ENCODE assay signal across 43 cellular contexts in genomic region chr4:70360460-70360859, GRCh38. TPM values are rescaled to one million over a fixed set of nuclear protein-coding genes. Genes with fewer than 3 reads are reported as not detected.
"Had no signal": no experiment of that assay in that cellular context is flagged by ENCODE, and none has a peak within 500 bp of the region (broad histone marks: within the 10 kb centered on the region; RNA-seq: fewer than 3 reads in every experiment).

Gene SMR3A (plus strand): TSS chr4:70360760. CDS start chr4:70362116, 1,356 bp downstream.

- H3K4me3 ChIP-seq: adrenal gland, ascending aorta, body of pancreas, breast epithelium, cardiac muscle cell had no signal

- H3K27me3 ChIP-seq: adrenal gland, ascending aorta, body of pancreas, brain microvascular endothelial cell, breast epithelium, cardiac muscle cell had no signal

- H3K4me1 Mint-ChIP-seq: activated naive CD4-positive, alpha-beta T cell treated with anti-CD3 and anti-CD28 coated beads, Interleukin-2, amount 10 ng/mL, durations not matched to agents 7 days and 5 days; activated naive CD4-positive, alpha-beta T cell treated with anti-CD3 and anti-CD28 coated beads, Interleukin-2, amount 50 U/mL, for 24 hours; activated naive CD8-positive, alpha-beta T cell treated with anti-CD3 and anti-CD28 coated beads for 36 hours; activated naive CD8-positive, alpha-beta T cell treated with anti-CD3 and anti-CD28 coated beads, Interleukin-2, amount 10 ng/mL, durations not matched to agents 7 days and 5 days; activated naive CD8-positive, alpha-beta T cell treated with anti-CD3 and anti-CD28 coated beads, Interleukin-2, amount 50 U/mL, for 24 hours; activated T-helper 17 cell treated with anti-CD3 and anti-CD28 coated beads, Interleukin-2, amount 50 U/mL, for 72 hours; central memory CD8-positive, alpha-beta T cell had no signal

- H3K4me3 Mint-ChIP-seq: activated naive CD4-positive, alpha-beta T cell treated with anti-CD3 and anti-CD28 coated beads for 36 hours; activated naive CD4-positive, alpha-beta T cell treated with anti-CD3 and anti-CD28 coated beads, Interleukin-2, amount 10 ng/mL, durations not matched to agents 7 days and 5 days; activated naive CD4-positive, alpha-beta T cell treated with anti-CD3 and anti-CD28 coated beads, Interleukin-2, amount 50 U/mL, for 24 hours; activated naive CD8-positive, alpha-beta T cell; activated naive CD8-positive, alpha-beta T cell treated with anti-CD3 and anti-CD28 coated beads for 36 hours; activated naive CD8-positive, alpha-beta T cell treated with anti-CD3 and anti-CD28 coated beads, Interleukin-2, amount 10 ng/mL, durations not matched to agents 7 days and 5 days; activated naive CD8-positive, alpha-beta T cell treated with anti-CD3 and anti-CD28 coated beads, Interleukin-2, amount 50 U/mL, for 24 hours; activated T-cell treated with anti-CD3 and anti-CD28 coated beads, Interleukin-2, amount 50 U/mL, for 24 hours; activated T-cell treated with anti-CD3 and anti-CD28 coated beads, Interleukin-2, amount 50 U/mL, for 4 hours; activated T-cell treated with anti-CD3 and anti-CD28 coated beads, Interleukin-2, amount 50 U/mL, for 72 hours; activated T-helper 1 cell treated with anti-CD3 and anti-CD28 coated beads, Interleukin-12 subunit alpha, Interleukin-12 subunit beta, Interleukin-2, Interleukin-4 antibody, amounts not matched to agents 30 ng/mL and 10 ng/mL and 1 ng/mL, durations not matched to agents 14 hours and 24 hours and 36 hours; activated T-helper 17 cell treated with anti-CD3 and anti-CD28 coated beads, Interleukin-2, amount 50 U/mL, for 72 hours; brain; central memory CD8-positive, alpha-beta T cell had no signal

- H3K27ac Mint-ChIP-seq: activated naive CD4-positive, alpha-beta T cell treated with anti-CD3 and anti-CD28 coated beads for 36 hours; activated naive CD4-positive, alpha-beta T cell treated with anti-CD3 and anti-CD28 coated beads, Interleukin-2, amount 10 ng/mL, durations not matched to agents 7 days and 5 days; activated naive CD4-positive, alpha-beta T cell treated with anti-CD3 and anti-CD28 coated beads, Interleukin-2, amount 50 U/mL, for 24 hours; activated naive CD4-positive, alpha-beta T cell treated with anti-CD3 and anti-CD28 coated beads, Interleukin-2, amount 50 U/mL, for 72 hours; activated naive CD8-positive, alpha-beta T cell; activated naive CD8-positive, alpha-beta T cell treated with anti-CD3 and anti-CD28 coated beads for 36 hours; activated naive CD8-positive, alpha-beta T cell treated with anti-CD3 and anti-CD28 coated beads, Interleukin-2, amount 10 ng/mL, durations not matched to agents 7 days and 5 days; activated naive CD8-positive, alpha-beta T cell treated with anti-CD3 and anti-CD28 coated beads, Interleukin-2, amount 50 U/mL, for 24 hours; activated T-cell treated with anti-CD3 and anti-CD28 coated beads, Interleukin-2, amount 50 U/mL, for 24 hours; activated T-cell treated with anti-CD3 and anti-CD28 coated beads, Interleukin-2, amount 50 U/mL, for 72 hours; activated T-helper 1 cell treated with anti-CD3 and anti-CD28 coated beads, Interleukin-12 subunit alpha, Interleukin-12 subunit beta, Interleukin-2, Interleukin-4 antibody, amounts not matched to agents 30 ng/mL and 10 ng/mL and 1 ng/mL, durations not matched to agents 14 hours and 24 hours and 36 hours; activated T-helper 17 cell treated with anti-CD3 and anti-CD28 coated beads, Interleukin-2, amount 50 U/mL, for 72 hours; activated T-helper 2 cell treated with anti-CD3 and anti-CD28 coated beads, Interferon-gamma antibody, Interleukin-2, Interleukin-4, amounts not matched to agents 10 μg/mL and 5 μg/mL and 100 μg/mL, durations not matched to agents 14 hours and 24 hours and 36 hours; brain had no signal

- H3K4me1 ChIP-seq: adrenal gland, ascending aorta, body of pancreas, breast epithelium had no signal

- H3K36me3 ChIP-seq: adrenal gland, ascending aorta, brain microvascular endothelial cell, breast epithelium, cardiac muscle cell had no signal

- H3K27me3 Mint-ChIP-seq: activated naive CD4-positive, alpha-beta T cell treated with anti-CD3 and anti-CD28 coated beads, Interleukin-2, amount 10 ng/mL, durations not matched to agents 7 days and 5 days; activated naive CD4-positive, alpha-beta T cell treated with anti-CD3 and anti-CD28 coated beads, Interleukin-2, amount 50 U/mL, for 24 hours; activated naive CD8-positive, alpha-beta T cell; activated naive CD8-positive, alpha-beta T cell treated with anti-CD3 and anti-CD28 coated beads for 36 hours; activated naive CD8-positive, alpha-beta T cell treated with anti-CD3 and anti-CD28 coated beads, Interleukin-2, amount 10 ng/mL, durations not matched to agents 7 days and 5 days; activated naive CD8-positive, alpha-beta T cell treated with anti-CD3 and anti-CD28 coated beads, Interleukin-2, amount 50 U/mL, for 24 hours; activated T-cell treated with anti-CD3 and anti-CD28 coated beads, Interleukin-2, amount 50 U/mL, for 24 hours; activated T-helper 17 cell treated with anti-CD3 and anti-CD28 coated beads, Interleukin-2, amount 50 U/mL, for 72 hours; central memory CD8-positive, alpha-beta T cell had no signal

- DNase-seq: activated effector memory CD4-positive, alpha-beta T cell treated with anti-CD3 and anti-CD28 coated beads, Interleukin-2, amount 50 U/mL, for 16 hours; activated effector memory CD4-positive, alpha-beta T cell treated with Interleukin-2 at 50 U/mL for 16 hours; activated gamma-delta T cell; activated gamma-delta T cell treated with Interleukin-2 at 50 U/mL for 16 hours; activated naive CD4-positive, alpha-beta T cell; activated naive CD4-positive, alpha-beta T cell treated with anti-CD3 and anti-CD28 coated beads for 36 hours; activated naive CD4-positive, alpha-beta T cell treated with anti-CD3 and anti-CD28 coated beads, Interleukin-2, amount 10 ng/mL, durations not matched to agents 7 days and 5 days; activated naive CD4-positive, alpha-beta T cell treated with anti-CD3 and anti-CD28 coated beads, Interleukin-2, amount 50 U/mL, for 16 hours; activated naive CD4-positive, alpha-beta T cell treated with Interleukin-2 at 50 U/mL for 16 hours; activated naive CD8-positive, alpha-beta T cell treated with anti-CD3 and anti-CD28 coated beads for 36 hours; activated naive CD8-positive, alpha-beta T cell treated with anti-CD3 and anti-CD28 coated beads, Interleukin-2, amount 10 ng/mL, durations not matched to agents 7 days and 5 days; activated naive CD8-positive, alpha-beta T cell treated with anti-CD3 and anti-CD28 coated beads, Interleukin-2, amount 50 U/mL, for 24 hours; activated T-cell treated with anti-CD3 and anti-CD28 coated beads for 4 hours; activated T-cell treated with anti-CD3 and anti-CD28 coated beads, Interleukin-2, amount 50 U/mL, for 1 hour; activated T-cell treated with anti-CD3 and anti-CD28 coated beads, Interleukin-2, amount 50 U/mL, for 24 hours; activated T-cell treated with anti-CD3 and anti-CD28 coated beads, Interleukin-2, amount 50 U/mL, for 4 hours; activated T-cell treated with anti-CD3 and anti-CD28 coated beads, Interleukin-2, amount 50 U/mL, for 48 hours; activated T-cell treated with anti-CD3 and anti-CD28 coated beads, Interleukin-2, amount 50 U/mL, for 72 hours; adrenal gland; amniotic stem cell; amygdala; anterior cingulate cortex; aorta; body of pancreas; brain microvascular endothelial cell; caudate nucleus; central memory CD4-positive, alpha-beta T cell; cerebellar nuclear complex had no signal

- H3K27ac ChIP-seq: adrenal gland, ascending aorta, body of pancreas, brain microvascular endothelial cell, breast epithelium, cardiac muscle cell had no signal

- ATAC-seq: activated naive CD4-positive, alpha-beta T cell treated with anti-CD3 and anti-CD28 coated beads, Interleukin-2, amount 50 U/mL, for 72 hours; activated naive CD8-positive, alpha-beta T cell treated with anti-CD3 and anti-CD28 coated beads, Interleukin-2, amount 50 U/mL, for 24 hours; activated T-cell treated with anti-CD3 and anti-CD28 coated beads, Interleukin-2, amount 50 U/mL, for 4 hours; activated T-cell treated with anti-CD3 and anti-CD28 coated beads, Interleukin-2, amount 50 U/mL, for 72 hours; activated T-helper 17 cell treated with anti-CD3 and anti-CD28 coated beads, Interleukin-2, amount 50 U/mL, for 72 hours; body of pancreas had no signal

- H3K9me3 ChIP-seq: ascending aorta, body of pancreas, breast epithelium had no signal

- H3K36me3 Mint-ChIP-seq: activated naive CD4-positive, alpha-beta T cell treated with anti-CD3 and anti-CD28 coated beads, Interleukin-2, amount 10 ng/mL, durations not matched to agents 7 days and 5 days; activated naive CD4-positive, alpha-beta T cell treated with anti-CD3 and anti-CD28 coated beads, Interleukin-2, amount 50 U/mL, for 24 hours; activated naive CD4-positive, alpha-beta T cell treated with anti-CD3 and anti-CD28 coated beads, Interleukin-2, amount 50 U/mL, for 72 hours; activated naive CD8-positive, alpha-beta T cell; activated naive CD8-positive, alpha-beta T cell treated with anti-CD3 and anti-CD28 coated beads for 36 hours; activated naive CD8-positive, alpha-beta T cell treated with anti-CD3 and anti-CD28 coated beads, Interleukin-2, amount 10 ng/mL, durations not matched to agents 7 days and 5 days; brain had no signal

- H3K9me3 Mint-ChIP-seq: activated naive CD4-positive, alpha-beta T cell treated with anti-CD3 and anti-CD28 coated beads for 36 hours; activated naive CD4-positive, alpha-beta T cell treated with anti-CD3 and anti-CD28 coated beads, Interleukin-2, amount 10 ng/mL, durations not matched to agents 7 days and 5 days; activated naive CD4-positive, alpha-beta T cell treated with anti-CD3 and anti-CD28 coated beads, Interleukin-2, amount 50 U/mL, for 24 hours; activated naive CD4-positive, alpha-beta T cell treated with anti-CD3 and anti-CD28 coated beads, Interleukin-2, amount 50 U/mL, for 72 hours; activated naive CD8-positive, alpha-beta T cell treated with anti-CD3 and anti-CD28 coated beads for 36 hours; activated naive CD8-positive, alpha-beta T cell treated with anti-CD3 and anti-CD28 coated beads, Interleukin-2, amount 10 ng/mL, durations not matched to agents 7 days and 5 days; activated T-cell treated with anti-CD3 and anti-CD28 coated beads, Interleukin-2, amount 50 U/mL, for 24 hours; activated T-cell treated with anti-CD3 and anti-CD28 coated beads, Interleukin-2, amount 50 U/mL, for 4 hours; activated T-cell treated with anti-CD3 and anti-CD28 coated beads, Interleukin-2, amount 50 U/mL, for 72 hours; activated T-helper 1 cell treated with anti-CD3 and anti-CD28 coated beads, Interleukin-12 subunit alpha, Interleukin-12 subunit beta, Interleukin-2, Interleukin-4 antibody, amounts not matched to agents 30 ng/mL and 10 ng/mL and 1 ng/mL, durations not matched to agents 14 hours and 24 hours and 36 hours; activated T-helper 17 cell treated with anti-CD3 and anti-CD28 coated beads, Interleukin-2, amount 50 U/mL, for 72 hours; activated T-helper 2 cell treated with anti-CD3 and anti-CD28 coated beads, Interferon-gamma antibody, Interleukin-2, Interleukin-4, amounts not matched to agents 10 μg/mL and 5 μg/mL and 100 μg/mL, durations not matched to agents 14 hours and 24 hours and 36 hours; brain had no signal

RNA-seq across cellular contexts. Expression of gene SMR3A, which starts in this region (rescaled TPM):
- total RNA-seq: activated naive CD4-positive, alpha-beta T cell treated with anti-CD3 and anti-CD28 coated beads for 36 hours; activated naive CD4-positive, alpha-beta T cell treated with anti-CD3 and anti-CD28 coated beads, Interleukin-2, amount 50 U/mL, for 72 hours; activated naive CD8-positive, alpha-beta T cell treated with anti-CD3 and anti-CD28 coated beads for 36 hours; activated naive CD8-positive, alpha-beta T cell treated with anti-CD3 and anti-CD28 coated beads, Interleukin-2, amount 10 ng/mL, durations not matched to agents 7 days and 5 days; activated T-cell treated with anti-CD3 and anti-CD28 coated beads, Interleukin-2, amount 50 U/mL, for 4 hours; activated T-cell treated with anti-CD3 and anti-CD28 coated beads, Interleukin-2, amount 50 U/mL, for 72 hours; activated T-helper 1 cell treated with anti-CD3 and anti-CD28 coated beads, Interleukin-12 subunit alpha, Interleukin-12 subunit beta, Interleukin-2, Interleukin-4 antibody, amounts not matched to agents 30 ng/mL and 10 ng/mL and 1 ng/mL, durations not matched to agents 14 hours and 24 hours and 36 hours; activated T-helper 17 cell treated with anti-CD3 and anti-CD28 coated beads, Interleukin-2, amount 50 U/mL, for 72 hours; activated T-helper 2 cell treated with anti-CD3 and anti-CD28 coated beads, Interferon-gamma antibody, Interleukin-2, Interleukin-4, amounts not matched to agents 10 μg/mL and 5 μg/mL and 100 μg/mL, durations not matched to agents 14 hours and 24 hours and 36 hours; adrenal gland; aorta; ascending aorta; astrocyte; body of pancreas; breast epithelium; bronchial epithelial cell; cardiac muscle cell; cardiac septum; cerebellum had no signal
